2 cellular contexts compared by ENCODE assay signal in the genomic region with DNA sequence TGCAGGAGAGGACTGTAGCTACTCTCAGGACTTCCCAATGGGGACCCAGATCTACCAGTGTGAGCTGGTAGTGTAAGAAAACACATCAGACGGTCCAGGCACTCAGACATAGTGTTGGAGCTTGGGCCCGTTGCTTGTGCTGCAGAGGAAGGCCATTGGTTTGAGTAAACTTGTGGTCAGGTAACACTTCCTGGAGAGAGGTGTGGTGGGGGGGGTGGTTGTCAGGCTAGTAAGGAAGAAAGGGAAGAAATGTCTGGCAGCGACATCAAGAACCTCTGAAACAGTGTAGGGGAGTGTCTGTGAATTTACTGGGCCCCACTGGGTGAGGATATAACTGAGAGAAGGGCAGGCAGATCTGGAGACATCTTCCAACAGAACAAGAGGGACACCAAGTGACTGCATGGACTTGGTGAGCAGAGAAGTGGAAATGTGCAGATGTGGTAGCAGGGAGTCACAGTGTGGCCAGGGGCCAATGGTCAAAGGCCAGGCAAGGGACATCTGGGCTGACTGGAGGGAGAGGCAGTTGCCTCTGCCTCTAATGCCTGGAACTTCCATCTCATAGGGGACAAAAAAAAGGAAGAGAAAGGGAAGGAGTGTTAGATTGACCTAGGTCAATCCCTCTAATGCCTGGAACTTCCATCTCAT.
TF ChIP-seq lines count a peak whose summit lies in the region.

No MANE protein-coding gene starts in this region.

TF ChIP-seq in liver, 16 proteins besides CTCF, POLR2A, EP300 and RAD21 (continued from another document):
- peak; percentile 34 for TF ChIP-seq HNF4G (IDR thresholded peaks at IDR 0.05)
- no peak for TF ChIP-seq ATF3 (IDR thresholded peaks at IDR 0.05)
- TF ChIP-seq, protein P1, sequence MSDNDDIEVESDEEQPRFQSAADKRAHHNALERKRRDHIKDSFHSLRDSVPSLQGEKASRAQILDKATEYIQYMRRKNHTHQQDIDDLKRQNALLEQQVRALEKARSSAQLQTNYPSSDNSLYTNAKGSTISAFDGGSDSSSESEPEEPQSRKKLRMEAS (IDR thresholded peaks at IDR 0.05): no peak
- TF ChIP-seq GABPA (IDR thresholded peaks at IDR 0.05 in 1 of 2, conservative IDR thresholded peaks at IDR 0.05 in 1 of 2): no peak
- no peak for TF ChIP-seq FOXA1 (IDR thresholded peaks at IDR 0.05)
- TF ChIP-seq ZBTB33 (IDR thresholded peaks at IDR 0.05): no peak
- no peak for TF ChIP-seq JUND (IDR thresholded peaks at IDR 0.05)
- peak; percentile 71 to 72 for TF ChIP-seq HNF4A (conservative IDR thresholded peaks at IDR 0.05)
- TF ChIP-seq RXRA (IDR thresholded peaks at IDR 0.05): peak; percentile 82 to 85
- TF ChIP-seq YY1 (IDR thresholded peaks at IDR 0.05): no peak
- TF ChIP-seq, protein P2, sequence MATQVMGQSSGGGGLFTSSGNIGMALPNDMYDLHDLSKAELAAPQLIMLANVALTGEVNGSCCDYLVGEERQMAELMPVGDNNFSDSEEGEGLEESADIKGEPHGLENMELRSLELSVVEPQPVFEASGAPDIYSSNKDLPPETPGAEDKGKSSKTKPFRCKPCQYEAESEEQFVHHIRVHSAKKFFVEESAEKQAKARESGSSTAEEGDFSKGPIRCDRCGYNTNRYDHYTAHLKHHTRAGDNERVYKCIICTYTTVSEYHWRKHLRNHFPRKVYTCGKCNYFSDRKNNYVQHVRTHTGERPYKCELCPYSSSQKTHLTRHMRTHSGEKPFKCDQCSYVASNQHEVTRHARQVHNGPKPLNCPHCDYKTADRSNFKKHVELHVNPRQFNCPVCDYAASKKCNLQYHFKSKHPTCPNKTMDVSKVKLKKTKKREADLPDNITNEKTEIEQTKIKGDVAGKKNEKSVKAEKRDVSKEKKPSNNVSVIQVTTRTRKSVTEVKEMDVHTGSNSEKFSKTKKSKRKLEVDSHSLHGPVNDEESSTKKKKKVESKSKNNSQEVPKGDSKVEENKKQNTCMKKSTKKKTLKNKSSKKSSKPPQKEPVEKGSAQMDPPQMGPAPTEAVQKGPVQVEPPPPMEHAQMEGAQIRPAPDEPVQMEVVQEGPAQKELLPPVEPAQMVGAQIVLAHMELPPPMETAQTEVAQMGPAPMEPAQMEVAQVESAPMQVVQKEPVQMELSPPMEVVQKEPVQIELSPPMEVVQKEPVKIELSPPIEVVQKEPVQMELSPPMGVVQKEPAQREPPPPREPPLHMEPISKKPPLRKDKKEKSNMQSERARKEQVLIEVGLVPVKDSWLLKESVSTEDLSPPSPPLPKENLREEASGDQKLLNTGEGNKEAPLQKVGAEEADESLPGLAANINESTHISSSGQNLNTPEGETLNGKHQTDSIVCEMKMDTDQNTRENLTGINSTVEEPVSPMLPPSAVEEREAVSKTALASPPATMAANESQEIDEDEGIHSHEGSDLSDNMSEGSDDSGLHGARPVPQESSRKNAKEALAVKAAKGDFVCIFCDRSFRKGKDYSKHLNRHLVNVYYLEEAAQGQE (IDR thresholded peaks at IDR 0.05): no peak
- TF ChIP-seq NR2F2 (IDR thresholded peaks at IDR 0.05): peak; percentile 79
- TF ChIP-seq SP1 (IDR thresholded peaks at IDR 0.05): peak; percentile 41
TF ChIP-seq in liver: peak in this region for 5.

TF ChIP-seq in HepG2, 621 proteins besides CTCF, POLR2A, EP300 and RAD21 (continued from another document):
- TF ChIP-seq, protein P3, sequence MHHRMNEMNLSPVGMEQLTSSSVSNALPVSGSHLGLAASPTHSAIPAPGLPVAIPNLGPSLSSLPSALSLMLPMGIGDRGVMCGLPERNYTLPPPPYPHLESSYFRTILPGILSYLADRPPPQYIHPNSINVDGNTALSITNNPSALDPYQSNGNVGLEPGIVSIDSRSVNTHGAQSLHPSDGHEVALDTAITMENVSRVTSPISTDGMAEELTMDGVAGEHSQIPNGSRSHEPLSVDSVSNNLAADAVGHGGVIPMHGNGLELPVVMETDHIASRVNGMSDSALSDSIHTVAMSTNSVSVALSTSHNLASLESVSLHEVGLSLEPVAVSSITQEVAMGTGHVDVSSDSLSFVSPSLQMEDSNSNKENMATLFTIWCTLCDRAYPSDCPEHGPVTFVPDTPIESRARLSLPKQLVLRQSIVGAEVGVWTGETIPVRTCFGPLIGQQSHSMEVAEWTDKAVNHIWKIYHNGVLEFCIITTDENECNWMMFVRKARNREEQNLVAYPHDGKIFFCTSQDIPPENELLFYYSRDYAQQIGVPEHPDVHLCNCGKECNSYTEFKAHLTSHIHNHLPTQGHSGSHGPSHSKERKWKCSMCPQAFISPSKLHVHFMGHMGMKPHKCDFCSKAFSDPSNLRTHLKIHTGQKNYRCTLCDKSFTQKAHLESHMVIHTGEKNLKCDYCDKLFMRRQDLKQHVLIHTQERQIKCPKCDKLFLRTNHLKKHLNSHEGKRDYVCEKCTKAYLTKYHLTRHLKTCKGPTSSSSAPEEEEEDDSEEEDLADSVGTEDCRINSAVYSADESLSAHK (CRISPR knock-in tag; IDR thresholded peaks at IDR 0.05; ENCODE audit: borderline replicate concordance): no peak
- TF ChIP-seq MTA3 (CRISPR knock-in tag; IDR thresholded peaks at IDR 0.05) (no peak), CBFB (CRISPR knock-in tag; IDR thresholded peaks at IDR 0.05) (no peak), GATAD1 (CRISPR knock-in tag; IDR thresholded peaks at IDR 0.05) (no peak), ZNF282 (IDR thresholded peaks at IDR 0.05; ENCODE audit: partially characterized antibody) (no peak), ZFP36L1 (CRISPR knock-in tag; IDR thresholded peaks at IDR 0.05) (no peak), TBP (CRISPR knock-in tag; IDR thresholded peaks at IDR 0.05) (no peak), PCBP1 (IDR thresholded peaks at IDR 0.05; ENCODE audit: borderline replicate concordance, low read depth, low read length) (no peak), PCBP2 (optimal IDR thresholded peaks at IDR 0.05; ENCODE audit: low read depth, low read length, poor library complexity, severe bottlenecking) (no peak), SNAI1 (CRISPR knock-in tag; IDR thresholded peaks at IDR 0.05; ENCODE audit: borderline replicate concordance) (no peak)
- TF ChIP-seq, protein P4, sequence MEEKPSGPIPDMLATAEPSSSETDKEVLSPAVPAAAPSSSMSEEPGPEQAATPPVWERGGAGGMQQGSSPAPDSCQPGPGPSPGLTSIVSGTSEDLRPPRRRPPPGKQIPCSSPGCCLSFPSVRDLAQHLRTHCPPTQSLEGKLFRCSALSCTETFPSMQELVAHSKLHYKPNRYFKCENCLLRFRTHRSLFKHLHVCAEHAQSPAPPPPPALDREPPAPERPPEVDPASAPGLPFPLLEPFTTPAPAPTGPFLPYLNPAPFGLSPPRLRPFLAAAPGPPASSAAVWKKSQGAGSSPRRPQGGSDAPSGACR (CRISPR knock-in tag; IDR thresholded peaks at IDR 0.05): no peak
